In the genomic region with DNA sequence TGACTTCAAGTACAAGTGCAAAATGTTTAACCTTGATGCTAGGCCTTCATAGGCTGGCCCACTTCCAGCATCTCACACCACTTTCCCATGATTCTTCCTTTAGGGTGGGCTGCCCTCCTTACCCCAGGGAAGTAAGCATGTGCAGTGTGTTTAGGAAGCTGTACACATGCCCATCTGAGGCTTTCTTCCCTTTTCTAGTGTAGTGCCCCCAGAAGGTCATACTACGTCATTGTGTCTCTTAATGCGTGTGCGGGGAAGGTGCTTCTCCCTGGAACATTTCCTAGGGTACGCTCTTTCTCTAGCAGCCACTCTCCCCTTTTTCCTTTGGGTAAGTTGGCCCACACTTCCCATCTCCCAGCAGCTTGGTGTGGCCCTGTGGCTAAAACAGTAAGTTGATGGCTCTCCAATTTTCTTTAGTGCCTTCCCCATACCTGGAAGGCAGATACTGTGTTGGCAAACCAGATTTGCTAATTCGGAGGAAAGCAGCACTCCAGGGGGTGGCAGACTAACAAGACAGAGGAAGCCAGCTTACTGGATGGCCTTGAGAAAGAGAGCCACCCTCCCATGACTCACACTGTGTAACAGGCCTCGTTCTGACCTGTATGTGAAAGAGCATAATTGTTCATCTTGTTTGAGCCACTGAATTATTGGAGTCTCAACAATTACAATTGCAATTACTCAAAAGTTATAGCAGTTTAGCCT, we compare ENCODE assay signal across 1 cellular context.
TF ChIP-seq lines count a peak whose summit lies in the region.

No MANE protein-coding gene starts in this region.

TF ChIP-seq in HCT116, 20 proteins besides CTCF, POLR2A, EP300 and RAD21:
- TF ChIP-seq FOSL1 (IDR thresholded peaks at IDR 0.05; ENCODE audit: low read depth) (peak; percentile 54), SP1 (IDR thresholded peaks at IDR 0.05; ENCODE audit: low read depth) (peak; percentile 50), JUND (IDR thresholded peaks at IDR 0.05) (peak; percentile 61), TCF7L2 (IDR thresholded peaks at IDR 0.05; ENCODE audit: borderline replicate concordance, extremely low read depth, insufficient read depth, insufficient read length) (peak; percentile 32), YY1 (IDR thresholded peaks at IDR 0.05; ENCODE audit: extremely low read depth, insufficient replicate concordance, low read depth, low read length) (no peak), EZH2phosphoT487 (IDR thresholded peaks at IDR 0.05; ENCODE audit: borderline replicate concordance) (no peak), ZFX (IDR thresholded peaks at IDR 0.05) (0 out of 2 replicates have a peak, but pooled peaks have one; percentile 8), EZH2 (IDR thresholded peaks at IDR 0.05) (no peak), CEBPB (IDR thresholded peaks at IDR 0.05; ENCODE audit: low read depth) (no peak), ZNF274 (IDR thresholded peaks at IDR 0.05; ENCODE audit: low read depth, low read length) (no peak), EGR1 (IDR thresholded peaks at IDR 0.05; ENCODE audit: low read depth) (no peak), ELF1 (IDR thresholded peaks at IDR 0.05; ENCODE audit: borderline replicate concordance, low read depth) (no peak), CBX3 (IDR thresholded peaks at IDR 0.05; ENCODE audit: low read depth) (peak; percentile 78), POLR2AphosphoS5 (IDR thresholded peaks at IDR 0.05; ENCODE audit: low read depth, low read length) (no peak; the same call in 1 of the 2 replicates), SRF (IDR thresholded peaks at IDR 0.05; ENCODE audit: low read depth) (peak; percentile 77), SIN3A (IDR thresholded peaks at IDR 0.05; ENCODE audit: low read depth) (peak; percentile 47; the same call in 1 of the 2 replicates)
- TF ChIP-seq, protein P1, sequence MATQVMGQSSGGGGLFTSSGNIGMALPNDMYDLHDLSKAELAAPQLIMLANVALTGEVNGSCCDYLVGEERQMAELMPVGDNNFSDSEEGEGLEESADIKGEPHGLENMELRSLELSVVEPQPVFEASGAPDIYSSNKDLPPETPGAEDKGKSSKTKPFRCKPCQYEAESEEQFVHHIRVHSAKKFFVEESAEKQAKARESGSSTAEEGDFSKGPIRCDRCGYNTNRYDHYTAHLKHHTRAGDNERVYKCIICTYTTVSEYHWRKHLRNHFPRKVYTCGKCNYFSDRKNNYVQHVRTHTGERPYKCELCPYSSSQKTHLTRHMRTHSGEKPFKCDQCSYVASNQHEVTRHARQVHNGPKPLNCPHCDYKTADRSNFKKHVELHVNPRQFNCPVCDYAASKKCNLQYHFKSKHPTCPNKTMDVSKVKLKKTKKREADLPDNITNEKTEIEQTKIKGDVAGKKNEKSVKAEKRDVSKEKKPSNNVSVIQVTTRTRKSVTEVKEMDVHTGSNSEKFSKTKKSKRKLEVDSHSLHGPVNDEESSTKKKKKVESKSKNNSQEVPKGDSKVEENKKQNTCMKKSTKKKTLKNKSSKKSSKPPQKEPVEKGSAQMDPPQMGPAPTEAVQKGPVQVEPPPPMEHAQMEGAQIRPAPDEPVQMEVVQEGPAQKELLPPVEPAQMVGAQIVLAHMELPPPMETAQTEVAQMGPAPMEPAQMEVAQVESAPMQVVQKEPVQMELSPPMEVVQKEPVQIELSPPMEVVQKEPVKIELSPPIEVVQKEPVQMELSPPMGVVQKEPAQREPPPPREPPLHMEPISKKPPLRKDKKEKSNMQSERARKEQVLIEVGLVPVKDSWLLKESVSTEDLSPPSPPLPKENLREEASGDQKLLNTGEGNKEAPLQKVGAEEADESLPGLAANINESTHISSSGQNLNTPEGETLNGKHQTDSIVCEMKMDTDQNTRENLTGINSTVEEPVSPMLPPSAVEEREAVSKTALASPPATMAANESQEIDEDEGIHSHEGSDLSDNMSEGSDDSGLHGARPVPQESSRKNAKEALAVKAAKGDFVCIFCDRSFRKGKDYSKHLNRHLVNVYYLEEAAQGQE (IDR thresholded peaks at IDR 0.05; ENCODE audit: low read depth): no peak
- TF ChIP-seq, protein P2, sequence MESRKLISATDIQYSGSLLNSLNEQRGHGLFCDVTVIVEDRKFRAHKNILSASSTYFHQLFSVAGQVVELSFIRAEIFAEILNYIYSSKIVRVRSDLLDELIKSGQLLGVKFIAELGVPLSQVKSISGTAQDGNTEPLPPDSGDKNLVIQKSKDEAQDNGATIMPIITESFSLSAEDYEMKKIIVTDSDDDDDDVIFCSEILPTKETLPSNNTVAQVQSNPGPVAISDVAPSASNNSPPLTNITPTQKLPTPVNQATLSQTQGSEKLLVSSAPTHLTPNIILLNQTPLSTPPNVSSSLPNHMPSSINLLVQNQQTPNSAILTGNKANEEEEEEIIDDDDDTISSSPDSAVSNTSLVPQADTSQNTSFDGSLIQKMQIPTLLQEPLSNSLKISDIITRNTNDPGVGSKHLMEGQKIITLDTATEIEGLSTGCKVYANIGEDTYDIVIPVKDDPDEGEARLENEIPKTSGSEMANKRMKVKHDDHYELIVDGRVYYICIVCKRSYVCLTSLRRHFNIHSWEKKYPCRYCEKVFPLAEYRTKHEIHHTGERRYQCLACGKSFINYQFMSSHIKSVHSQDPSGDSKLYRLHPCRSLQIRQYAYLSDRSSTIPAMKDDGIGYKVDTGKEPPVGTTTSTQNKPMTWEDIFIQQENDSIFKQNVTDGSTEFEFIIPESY (IDR thresholded peaks at IDR 0.05; ENCODE audit: extremely low read depth, insufficient replicate concordance, low read length): no peak
- TF ChIP-seq, protein P3, sequence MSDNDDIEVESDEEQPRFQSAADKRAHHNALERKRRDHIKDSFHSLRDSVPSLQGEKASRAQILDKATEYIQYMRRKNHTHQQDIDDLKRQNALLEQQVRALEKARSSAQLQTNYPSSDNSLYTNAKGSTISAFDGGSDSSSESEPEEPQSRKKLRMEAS (IDR thresholded peaks at IDR 0.05): peak; percentile 41; the same call in 1 of the 2 replicates
- TF ChIP-seq, protein P4, sequence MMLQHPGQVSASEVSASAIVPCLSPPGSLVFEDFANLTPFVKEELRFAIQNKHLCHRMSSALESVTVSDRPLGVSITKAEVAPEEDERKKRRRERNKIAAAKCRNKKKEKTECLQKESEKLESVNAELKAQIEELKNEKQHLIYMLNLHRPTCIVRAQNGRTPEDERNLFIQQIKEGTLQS (IDR thresholded peaks at IDR 0.05): no peak
